8 cellular contexts compared by ENCODE assay signal in the genomic region with DNA sequence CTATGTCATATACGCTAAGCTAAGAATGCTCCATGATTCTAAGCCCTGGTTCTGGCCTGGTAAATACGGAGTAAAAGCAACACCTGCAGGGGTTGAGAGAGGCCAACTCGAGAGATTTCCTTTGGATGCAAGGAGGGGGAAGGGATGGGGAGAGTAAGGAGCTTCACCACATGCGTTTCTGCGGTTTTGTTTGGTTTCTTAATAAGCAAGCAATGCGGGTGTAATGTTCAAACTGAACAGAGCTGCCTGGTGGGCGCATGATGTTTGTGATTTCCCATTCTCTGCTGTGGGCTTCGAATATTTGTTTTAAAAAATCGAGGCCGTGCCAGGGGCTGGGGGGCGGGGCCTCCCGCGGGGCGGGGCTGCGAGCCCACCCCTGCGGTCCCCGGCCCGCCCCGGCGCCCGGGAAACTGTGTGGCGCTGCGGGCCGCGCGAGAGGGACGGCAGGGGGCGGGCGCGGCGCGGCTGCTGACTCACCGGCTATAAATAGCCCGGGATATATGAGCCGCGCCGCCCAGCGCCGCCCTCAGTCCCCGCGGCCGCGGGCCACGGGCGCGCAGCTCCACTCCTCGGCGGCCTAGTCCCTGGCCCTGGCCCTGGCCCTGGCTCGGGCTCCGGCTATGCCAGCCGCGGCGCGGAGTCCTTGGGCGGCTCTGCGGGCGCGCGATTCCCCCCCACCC. TPM values are rescaled to one million over a fixed set of nuclear protein-coding genes. Genes with fewer than 3 reads are reported as not detected.
DNase-seq lines count a peak whose midpoint lies in the region; ATAC-seq and TF ChIP-seq lines count a peak whose summit lies in the region.

No MANE protein-coding gene starts in this region.

- peak overlapping the region; percentile 55 to 99 (median 96) for H3K27ac ChIP-seq in dorsolateral prefrontal cortex

- TF ChIP-seq POLR2A in lower leg skin (IDR thresholded peaks at IDR 0.05): peak in 1 of 2 donors; percentile 100

- no peaks in the 10 kb centered on the region for H3K27me3 ChIP-seq in dorsolateral prefrontal cortex

- H3K4me3 ChIP-seq in dorsolateral prefrontal cortex (peak overlapping the region; percentile 25 to 92 (median 80)), lower leg skin (ENCODE audit: low read depth, poor library complexity, severe bottlenecking) (peak overlapping the region; percentile 22)

- TF ChIP-seq CTCF in dorsolateral prefrontal cortex (IDR thresholded peaks at IDR 0.05 in 54 of 56, conservative IDR thresholded peaks at IDR 0.05 in 2 of 56; ENCODE audit: low read depth in 1 of 56, partially characterized antibody in 56 of 56) (peak in 55 of 56 donors; percentile 17 to 89 (median 59)), lower leg skin (IDR thresholded peaks at IDR 0.05) (no peak)

- DNase-seq in A172 (ENCODE audit: low spot score): peak; percentile 57
- peak; percentile 75 for DNase-seq in NCI-H526 treated with DMSO at 0.1 percent for 48 hours (lab: John Stamatoyannopoulos, UW)
- DNase-seq in activated CD4-positive, alpha-beta T cell treated with anti-CD3 and anti-CD28 coated beads, Interleukin-2, amount 50 U/mL, for 4 hours: peak; percentile 78 to 82
- peak; percentile 73 to 92 (median 87) for DNase-seq in dorsolateral prefrontal cortex
- peak; percentile 80 to 98 for DNase-seq in lower leg skin (ENCODE audit: low spot score in 2 of 2)
- peak; percentile 85 for DNase-seq in stimulated activated CD4-positive, alpha-beta T cell treated with anti-CD3 and anti-CD28 coated beads, Interleukin-4, amount 100 ng/mL, for 1 hour

- peak; percentile 33 for ATAC-seq in GM18520 (IDR thresholded peaks at IDR 0.05; ENCODE audit: unreplicated experiment)
- peak; percentile 32 for ATAC-seq in HG03196 (IDR thresholded peaks at IDR 0.05; ENCODE audit: unreplicated experiment)

- WGBS in lower leg skin, 2 donors: 5 to 6% methylated on average over 34 to 43 of the region's 59 CpGs

- intact Hi-C loops in dorsolateral prefrontal cortex (cut with DNase I) (no loop called here), lower leg skin (cut with DNase I; ENCODE audit: low total_unique reads) (no loop called here)

RNA-seq across cellular contexts. Expression of a gene that starts 5.1 kb away (rescaled TPM):
- 5.7 and 7.6 TPM in 2 replicates for total RNA-seq in A172 (2014; rRNA removed; shearing (Covaris generic))
- 10 to 100 TPM in 50 of 120 experiments, 1 to 10 TPM in 70; 4.8 to 17.2 (median 9.6) TPM for total RNA-seq in dorsolateral prefrontal cortex
- total RNA-seq in lower leg skin: 10 to 100 TPM; 11.2 to 33.0 (median 14.4) TPM

RNA-seq across cellular contexts. Expression of a gene that starts 30.4 kb away (rescaled TPM):
- total RNA-seq in A172 (2014; rRNA removed; shearing (Covaris generic)): 2.6 and 3.7 TPM in 2 replicates
- total RNA-seq in dorsolateral prefrontal cortex (10 to 100 TPM; 13.8 to 39.6 (median 24.0) TPM), lower leg skin (10 to 100 TPM; 26.4 to 46.6 (median 33.7) TPM)

RNA-seq across cellular contexts. Expression of a gene that starts 48.8 kb away (rescaled TPM):
- 0.19 and 0.41 TPM in 2 replicates for total RNA-seq in A172 (2014; rRNA removed; shearing (Covaris generic))
- 10 to 100 TPM; 13.1 to 31.8 (median 18.3) TPM for total RNA-seq in dorsolateral prefrontal cortex
- 10 to 100 TPM in 1 of 4 donors, 1 to 10 TPM in 3; 6.0 to 13.6 (median 8.2) TPM for total RNA-seq in lower leg skin

Comparison
In these comparisons a context has a peak if more than half of its experiments do, and no peak if none do; other contexts are left out.
1. Peak in every context shown above with its lines: DNase-seq, ATAC-seq, H3K4me3 ChIP-seq and H3K27ac ChIP-seq.
2. CTCF ChIP-seq: peak in dorsolateral prefrontal cortex (55 of 56); none in lower leg skin (0 of 3).